In genomic region chr22:42375982-42376381, GRCh38 we compare ENCODE assay signal across 20 cellular contexts. TPM values are rescaled to one million over a fixed set of nuclear protein-coding genes. Genes with fewer than 3 reads are reported as not detected.
DNase-seq lines count a peak whose midpoint lies in the region; ATAC-seq and TF ChIP-seq lines count a peak whose summit lies in the region.
"Had no signal": no experiment of that assay in that cellular context is flagged by ENCODE, and none has a peak within 500 bp of the region (broad histone marks: within the 10 kb centered on the region; RNA-seq: fewer than 3 reads in every experiment).

No MANE protein-coding gene starts in this region.

- peaks cover 28% of the 10 kb centered on the region for H3K9me3 Mint-ChIP-seq in glutamatergic neuron (ENCODE audit: unreplicated experiment)
- H3K9me3 Mint-ChIP-seq: CD4-positive, CD25-positive, alpha-beta regulatory T cell; IgD-negative memory B cell had no signal

- no peak for TF ChIP-seq POLR2A in vagina (IDR thresholded peaks at IDR 0.05)

- peak; percentile 47 for ATAC-seq in Right ventricle myocardium inferior
- peak; percentile 30 for ATAC-seq in lung (ENCODE audit: insufficient read depth, low FRiP score)
- no peak for ATAC-seq in GM18873 (IDR thresholded peaks at IDR 0.05; ENCODE audit: low FRiP score, unreplicated experiment)
- ATAC-seq: A549, GM12878 had no signal

- H3K4me1 ChIP-seq in lung (ENCODE audit: control insufficient read depth in 2 of 2, insufficient read depth in 2 of 2, low read length in 2 of 2), result peaks cover 0 to 1% of the 10 kb centered on the region in 2 donors
- H3K4me1 ChIP-seq in vagina, result peaks cover 28% of the 10 kb centered on the region
- H3K4me1 ChIP-seq: A549 had no signal

- no peaks in the 10 kb centered on the region for H3K36me3 Mint-ChIP-seq in glutamatergic neuron (ENCODE audit: unreplicated experiment)
- H3K36me3 Mint-ChIP-seq: CD4-positive, CD25-positive, alpha-beta regulatory T cell had no signal

- peak overlapping the region; percentile 93 for H3K27ac Mint-ChIP-seq in glutamatergic neuron (ENCODE audit: unreplicated experiment)
- H3K27ac Mint-ChIP-seq: CD4-positive, CD25-positive, alpha-beta regulatory T cell; IgD-negative memory B cell had no signal

- peaks cover 60% of the 10 kb centered on the region for H3K4me1 Mint-ChIP-seq in glutamatergic neuron (ENCODE audit: low read depth, unreplicated experiment)

- H3K27me3 Mint-ChIP-seq in glutamatergic neuron (ENCODE audit: unreplicated experiment), result peaks cover 21% of the 10 kb centered on the region

- 50 to 74% methylated on average over 5 of the region's 5 CpGs for WGBS in lung, 2 donors

- DNase-seq in Right ventricle myocardium inferior (ENCODE audit: missing footprints) (no peak), cardiac septum (ENCODE audit: low spot score) (no peak), glutamatergic neuron (no peak), lung (ENCODE audit: low spot score) (no peak), vagina (ENCODE audit: extremely low spot score in 2 of 2) (no peak), C1 segment of cervical spinal cord (lab: John Stamatoyannopoulos, UW) (no peak)
- no peak for DNase-seq in NK-92 treated with Interleukin-12 subunit alpha and Interleukin-12 subunit beta, amount 100 ng/mL, for 24 hours (lab: John Stamatoyannopoulos, UW)
- DNase-seq: activated CD4-positive, alpha-beta T cell treated with anti-CD3 and anti-CD28 coated beads, Interleukin-2, amount 50 U/mL, for 1 hour; activated CD8-positive, alpha-beta memory T cell treated with anti-CD3 and anti-CD28 coated beads, Interleukin-2, amount 50 U/mL, for 4 hours; activated effector memory CD4-positive, alpha-beta T cell treated with Interleukin-2 at 50 U/mL for 16 hours; CD4-positive, CD25-positive, alpha-beta regulatory T cell; stimulated activated CD4-positive, alpha-beta T cell treated with anti-CD3 and anti-CD28 coated beads, Interleukin-4, amount 100 ng/mL, for 1 hour; stomach had no signal

- no peak overlapping the region for H3K27ac ChIP-seq in lung (ENCODE audit: low read depth in 1 of 2, low read length in 1 of 2)
- H3K27ac ChIP-seq in vagina, result peak overlapping the region; percentile 81
- H3K27ac ChIP-seq: A549 had no signal

- no peaks in the 10 kb centered on the region for H3K36me3 ChIP-seq in lung (ENCODE audit: control insufficient read depth in 2 of 2, insufficient read depth in 2 of 2, low read length in 2 of 2)
- H3K36me3 ChIP-seq in vagina, result no peaks in the 10 kb centered on the region
- H3K36me3 ChIP-seq: stomach had no signal

- no peak for TF ChIP-seq CTCF in glutamatergic neuron (IDR thresholded peaks at IDR 0.05; ENCODE audit: partially characterized antibody, unreplicated experiment)
- no peak for TF ChIP-seq CTCF in lung (IDR thresholded peaks at IDR 0.05; ENCODE audit: control extremely low read depth, extremely low read depth)
- TF ChIP-seq CTCF in vagina (IDR thresholded peaks at IDR 0.05), result no peak

- H3K27me3 ChIP-seq in lung (ENCODE audit: control insufficient read depth, insufficient read depth) (no peaks in the 10 kb centered on the region), vagina (no peaks in the 10 kb centered on the region)
- H3K27me3 ChIP-seq: stomach had no signal

- no peaks in the 10 kb centered on the region for H3K9me3 ChIP-seq in lung (ENCODE audit: control insufficient read depth in 2 of 2, insufficient read depth in 1 of 2, low read length in 1 of 2)
- H3K9me3 ChIP-seq in vagina, result no peaks in the 10 kb centered on the region
- H3K9me3 ChIP-seq: A549, stomach had no signal

- H3K4me3 ChIP-seq in lung (no peak overlapping the region), vagina (no peak overlapping the region)
- H3K4me3 ChIP-seq: A549, GM12878, stomach had no signal

- H3K4me3 Mint-ChIP-seq in glutamatergic neuron (ENCODE audit: unreplicated experiment), result no peak overlapping the region
- H3K4me3 Mint-ChIP-seq: CD4-positive, CD25-positive, alpha-beta regulatory T cell; IgD-negative memory B cell had no signal

- intact Hi-C loops in Right ventricle myocardium inferior (cut with DNase I), result loop anchor here (10.0 kb wide), 1 partner anchor 101 kb away; the partner anchor contains the start of gene TCF20
- intact Hi-C loops in cardiac septum (cut with DNase I), result no loop called here
- intact Hi-C loops in vagina (cut with DNase I), result no loop called here

RNA-seq across cellular contexts. Expression of gene NFAM1, which starts 56.2 kb away (rescaled TPM):
- 2.9 TPM for total RNA-seq in Right ventricle myocardium inferior
- total RNA-seq in cardiac septum, result 1.5 TPM
- 0.91 TPM for total RNA-seq in glutamatergic neuron (ENCODE audit: unreplicated experiment)
- 10 to 100 TPM in 1 of 2 donors, 1 to 10 TPM in 1; 2.2 to 14.4 TPM for total RNA-seq in lung
- polyA plus RNA-seq in lung, result 10 to 100 TPM in 1 of 2 donors, 1 to 10 TPM in 1; 3.6 to 24.6 TPM
- 1.7 TPM for total RNA-seq in vagina
- total RNA-seq: lung microvascular endothelial cell, myocyte, osteocyte had no signal
- polyA plus RNA-seq: A549 had no signal
